Comparison of ENCODE assay signal across 18 cellular contexts in the genomic region with DNA sequence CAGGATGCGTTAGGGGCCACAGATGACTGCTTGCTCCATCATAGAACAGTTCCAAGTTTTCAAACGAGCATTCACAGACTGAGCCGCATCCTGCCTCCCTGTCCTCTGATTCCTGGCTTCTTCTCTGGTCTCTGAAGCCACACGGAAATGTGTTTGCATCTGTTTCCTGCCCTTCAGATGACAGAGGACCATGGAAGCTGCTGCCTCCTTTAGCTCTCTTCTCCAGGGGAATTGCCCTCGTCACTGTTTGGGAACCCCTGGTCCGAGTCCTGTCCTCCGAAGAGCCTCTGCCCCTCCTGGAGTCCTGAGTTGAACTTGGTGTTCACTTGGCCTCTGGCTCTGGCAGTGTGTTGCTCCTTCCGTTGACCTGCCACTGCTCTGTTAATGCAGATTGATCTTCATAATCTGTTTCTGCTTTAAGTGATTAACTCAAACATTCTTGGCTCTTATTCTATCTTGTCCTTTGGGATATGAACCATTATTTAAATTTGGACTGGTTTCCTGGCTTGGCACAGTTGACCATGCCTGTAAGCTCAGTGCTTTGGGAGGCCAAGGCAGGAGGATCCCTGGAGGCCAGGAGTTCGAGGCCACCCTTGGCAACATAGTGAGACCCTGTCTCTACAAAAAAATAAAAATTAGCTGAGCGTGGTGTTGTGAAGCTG.
A peak's percentile ranks its signal among the peaks of the same experiment; 100 is the strongest.
DNase-seq lines count a peak whose midpoint lies in the region; ATAC-seq and TF ChIP-seq lines count a peak whose summit lies in the region.
"Had no signal": no experiment of that assay in that cellular context is flagged by ENCODE, and none has a peak within 500 bp of the region (broad histone marks: within the 10 kb centered on the region; RNA-seq: fewer than 3 reads in every experiment).

No MANE protein-coding gene starts in this region.

- no peaks in the 10 kb centered on the region for H3K9me3 ChIP-seq in adrenal gland (replicated peaks in 1 of 3)
- no peaks in the 10 kb centered on the region for H3K9me3 ChIP-seq in subcutaneous abdominal adipose tissue (ENCODE audit: control insufficient read depth in 5 of 5, low read length in 5 of 5)
- no peaks in the 10 kb centered on the region for H3K9me3 ChIP-seq in Caco-2
- H3K9me3 ChIP-seq: neutrophil had no signal

- WGBS in adrenal gland, 4 donors = 52 to 73% (median 64%) methylated on average over 10 of the region's 10 CpGs

- no peaks in the 10 kb centered on the region for H3K4me1 Mint-ChIP-seq in Caco-2 (ENCODE audit: low read depth, unreplicated experiment)
- H3K4me1 Mint-ChIP-seq: activated CD4-positive, alpha-beta memory T cell treated with anti-CD3 and anti-CD28 coated beads, Interleukin-2, amount 10 ng/mL, durations not matched to agents 7 days and 5 days; activated T-helper 17 cell treated with anti-CD3 and anti-CD28 coated beads, Interleukin-2, amount 50 U/mL, for 72 hours; memory B cell had no signal

- POLR2A ChIA-PET in Caco-2 (lab: Charles Lee) = no interaction called here

- intact Hi-C loops in adrenal gland (cut with DNase I) = loop anchor here in 1 of 2 donors (5.0 kb wide), 1 partner anchor 261 kb away; no protein-coding TSS in a partner anchor
- intact Hi-C loops in Caco-2 (cut with micrococcal nuclease; ENCODE audit: unreplicated experiment) = no loop called here

- H3K4me3 ChIP-seq in adrenal gland (no peak overlapping the region), subcutaneous abdominal adipose tissue (ENCODE audit: low read depth in 1 of 5, low read length in 5 of 5) (peak overlapping the region in 3 of 5 donors; percentile 10 to 28 (median 15)), Caco-2 (ENCODE audit: low read depth, low read length) (no peak overlapping the region)
- H3K4me3 ChIP-seq: smooth muscle cell had no signal

- H3K4me1 ChIP-seq in adrenal gland (replicated peaks in 1 of 2) = no peaks in the 10 kb centered on the region
- peaks cover 0 to 25% (median 10%) of the 10 kb centered on the region in 5 donors for H3K4me1 ChIP-seq in subcutaneous abdominal adipose tissue (ENCODE audit: control insufficient read depth in 5 of 5, insufficient read depth in 5 of 5, low read length in 5 of 5)
- no peaks in the 10 kb centered on the region for H3K4me1 ChIP-seq in Caco-2

- ATAC-seq in HG03439 (IDR thresholded peaks at IDR 0.05; ENCODE audit: unreplicated experiment) (no peak), HG02840 (IDR thresholded peaks at IDR 0.05; ENCODE audit: low FRiP score, unreplicated experiment) (no peak)
- ATAC-seq: activated T-helper 17 cell treated with anti-CD3 and anti-CD28 coated beads, Interleukin-2, amount 50 U/mL, for 72 hours; PC-3 had no signal

- no peaks in the 10 kb centered on the region for H3K27me3 Mint-ChIP-seq in Caco-2 (ENCODE audit: insufficient read depth, unreplicated experiment)
- H3K27me3 Mint-ChIP-seq: activated CD4-positive, alpha-beta memory T cell treated with anti-CD3 and anti-CD28 coated beads, Interleukin-2, amount 10 ng/mL, durations not matched to agents 7 days and 5 days; activated T-helper 17 cell treated with anti-CD3 and anti-CD28 coated beads, Interleukin-2, amount 50 U/mL, for 72 hours; memory B cell; stimulated activated naive B cell treated with anti-CD40 and anti-IgM and Interleukin-4, amounts not matched to agents 10 μg/mL and 1 μg/mL and 100 μg/mL, for 72 hours had no signal

- H3K27ac Mint-ChIP-seq in Caco-2 (ENCODE audit: unreplicated experiment) = no peak overlapping the region
- H3K27ac Mint-ChIP-seq: activated CD4-positive, alpha-beta memory T cell treated with anti-CD3 and anti-CD28 coated beads, Interleukin-2, amount 10 ng/mL, durations not matched to agents 7 days and 5 days; activated T-helper 17 cell treated with anti-CD3 and anti-CD28 coated beads, Interleukin-2, amount 50 U/mL, for 72 hours; stimulated activated naive B cell treated with anti-CD40 and anti-IgM and Interleukin-4, amounts not matched to agents 10 μg/mL and 1 μg/mL and 100 μg/mL, for 72 hours had no signal

- no peaks in the 10 kb centered on the region for H3K9me3 Mint-ChIP-seq in Caco-2 (ENCODE audit: unreplicated experiment)
- H3K9me3 Mint-ChIP-seq: activated CD4-positive, alpha-beta memory T cell treated with anti-CD3 and anti-CD28 coated beads, Interleukin-2, amount 10 ng/mL, durations not matched to agents 7 days and 5 days; activated T-helper 17 cell treated with anti-CD3 and anti-CD28 coated beads, Interleukin-2, amount 50 U/mL, for 72 hours; memory B cell; stimulated activated naive B cell treated with anti-CD40 and anti-IgM and Interleukin-4, amounts not matched to agents 10 μg/mL and 1 μg/mL and 100 μg/mL, for 72 hours had no signal

- BruUV-seq in Caco-2 (replicated peaks; lab: Mats Ljungman, UMichigan) = no TSS peak

- CTCF ChIA-PET in Caco-2 (lab: Charles Lee) = no interaction called here

- DNase-seq in adrenal gland (peak in 6 of 7 donors; percentile 32 to 80 (median 36)), fibroblast of the conjunctiva (ENCODE audit: low read depth) (peak; percentile 34), lung microvascular endothelial cell (ENCODE audit: low read depth in 2 of 2) (peak; percentile 77 to 97), cerebellar cortex (ENCODE audit: low spot score) (no peak), Caco-2 (no peak)
- DNase-seq: activated CD4-positive, alpha-beta memory T cell treated with anti-CD3 and anti-CD28 coated beads, Interleukin-2, amount 10 ng/mL, durations not matched to agents 7 days and 5 days; anterior cingulate cortex; cortex of kidney; NCI-H1048; PC-3; stimulated activated naive B cell treated with anti-CD40 and anti-IgM and Interleukin-4, amounts not matched to agents 10 μg/mL and 1 μg/mL and 100 μg/mL, for 72 hours had no signal

- H3K36me3 ChIP-seq in adrenal gland (replicated peaks in 1 of 2) (peaks cover 0 to 14% of the 10 kb centered on the region in 2 donors), subcutaneous abdominal adipose tissue (ENCODE audit: control insufficient read depth in 5 of 5, insufficient read depth in 5 of 5, low read length in 5 of 5) (peaks cover 3 to 33% (median 19%) of the 10 kb centered on the region in 5 donors), Caco-2 (ENCODE audit: control insufficient read depth, insufficient read depth, low read length) (no peaks in the 10 kb centered on the region)

- peak overlapping the region in 3 of 5 donors; percentile 11 to 80 (median 38) for H3K27ac ChIP-seq in adrenal gland
- H3K27ac ChIP-seq in subcutaneous abdominal adipose tissue (ENCODE audit: low read depth, low read length) = peak overlapping the region; percentile 71
- H3K27ac ChIP-seq: neutrophil had no signal

- no peak for TF ChIP-seq POLR2A in adrenal gland (IDR thresholded peaks at IDR 0.05)

- TF ChIP-seq CTCF in adrenal gland (IDR thresholded peaks at IDR 0.05) (no peak), Caco-2 (IDR thresholded peaks at IDR 0.05; ENCODE audit: insufficient read depth in 1 of 2, low read depth in 1 of 2, low read length in 1 of 2, severe bottlenecking in 1 of 2, unreplicated experiment in 1 of 2) (no peak)

- no peak overlapping the region for H3K9ac ChIP-seq in subcutaneous abdominal adipose tissue (ENCODE audit: low read length in 5 of 5)

- H3K27me3 ChIP-seq in adrenal gland (no peaks in the 10 kb centered on the region), subcutaneous abdominal adipose tissue (ENCODE audit: control insufficient read depth in 5 of 5, insufficient read depth in 4 of 5, low read length in 5 of 5) (no peaks in the 10 kb centered on the region), Caco-2 (replicated peaks; ENCODE audit: control insufficient read depth, insufficient read depth, low read length) (no peaks in the 10 kb centered on the region)
- H3K27me3 ChIP-seq: neutrophil had no signal

- no peaks in the 10 kb centered on the region for H3K36me3 Mint-ChIP-seq in Caco-2 (ENCODE audit: insufficient read depth, unreplicated experiment)

- no peak overlapping the region for H3K4me3 Mint-ChIP-seq in Caco-2 (ENCODE audit: unreplicated experiment)
- H3K4me3 Mint-ChIP-seq: activated CD4-positive, alpha-beta memory T cell treated with anti-CD3 and anti-CD28 coated beads, Interleukin-2, amount 10 ng/mL, durations not matched to agents 7 days and 5 days; activated T-helper 17 cell treated with anti-CD3 and anti-CD28 coated beads, Interleukin-2, amount 50 U/mL, for 72 hours; memory B cell; stimulated activated naive B cell treated with anti-CD40 and anti-IgM and Interleukin-4, amounts not matched to agents 10 μg/mL and 1 μg/mL and 100 μg/mL, for 72 hours had no signal

Comparison
In these comparisons a context has a peak if more than half of its experiments do, and no peak if none do; other contexts are left out.
1. DNase-seq: peak in adrenal gland (6 of 7), fibroblast of the conjunctiva (single experiment) and lung microvascular endothelial cell (2 of 2); none in cerebellar cortex (single experiment) and Caco-2 (0 of 2).
2. H3K4me3 ChIP-seq: peak in subcutaneous abdominal adipose tissue (3 of 5); none in adrenal gland (0 of 4) and Caco-2 (single experiment).